1 cellular context compared by ENCODE assay signal in the genomic region with DNA sequence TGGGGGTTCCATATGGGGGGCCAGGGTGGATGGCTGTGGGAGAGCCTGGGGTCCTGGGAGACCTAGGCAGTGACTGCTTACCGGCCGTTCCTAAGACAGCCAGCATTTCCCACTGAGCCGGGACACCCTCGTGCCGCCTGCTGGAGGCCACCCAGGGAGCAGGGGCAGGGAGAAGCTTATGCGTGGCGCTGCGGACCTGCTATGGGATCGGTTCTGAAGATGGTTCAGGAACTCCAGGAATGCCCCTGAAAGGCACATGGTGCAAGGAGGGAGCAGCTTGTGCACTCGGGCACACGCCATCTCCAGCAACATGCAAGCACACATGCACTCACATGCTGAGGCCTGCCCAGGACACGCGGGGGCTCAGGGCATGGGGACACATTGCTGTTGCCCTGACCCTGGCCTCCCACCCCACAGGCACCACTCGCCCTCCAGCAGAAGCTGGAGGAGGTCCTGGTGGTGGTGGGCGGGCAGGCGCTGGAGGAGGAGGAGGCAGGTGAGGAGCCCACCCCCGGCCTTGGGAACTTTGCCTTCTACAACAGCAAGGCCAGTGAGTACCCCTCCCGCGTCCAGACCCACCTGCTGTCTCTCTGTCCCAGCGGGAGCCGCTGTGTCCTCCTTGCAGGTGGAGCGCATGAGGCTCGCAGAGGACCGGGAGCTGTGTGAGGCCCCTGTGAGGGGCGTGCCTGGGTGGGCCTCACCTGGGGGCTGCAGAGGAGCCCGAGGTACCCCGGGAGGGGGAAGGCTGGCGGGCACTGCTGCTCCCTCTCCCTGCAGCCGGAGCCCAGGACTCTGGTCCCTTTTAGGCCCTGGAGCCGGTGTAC.
TF ChIP-seq lines count a peak whose summit lies in the region.

No MANE protein-coding gene starts in this region.

TF ChIP-seq in A549, 52 proteins besides CTCF, POLR2A, EP300 and RAD21 (continued from another document):
- TF ChIP-seq, protein P1, sequence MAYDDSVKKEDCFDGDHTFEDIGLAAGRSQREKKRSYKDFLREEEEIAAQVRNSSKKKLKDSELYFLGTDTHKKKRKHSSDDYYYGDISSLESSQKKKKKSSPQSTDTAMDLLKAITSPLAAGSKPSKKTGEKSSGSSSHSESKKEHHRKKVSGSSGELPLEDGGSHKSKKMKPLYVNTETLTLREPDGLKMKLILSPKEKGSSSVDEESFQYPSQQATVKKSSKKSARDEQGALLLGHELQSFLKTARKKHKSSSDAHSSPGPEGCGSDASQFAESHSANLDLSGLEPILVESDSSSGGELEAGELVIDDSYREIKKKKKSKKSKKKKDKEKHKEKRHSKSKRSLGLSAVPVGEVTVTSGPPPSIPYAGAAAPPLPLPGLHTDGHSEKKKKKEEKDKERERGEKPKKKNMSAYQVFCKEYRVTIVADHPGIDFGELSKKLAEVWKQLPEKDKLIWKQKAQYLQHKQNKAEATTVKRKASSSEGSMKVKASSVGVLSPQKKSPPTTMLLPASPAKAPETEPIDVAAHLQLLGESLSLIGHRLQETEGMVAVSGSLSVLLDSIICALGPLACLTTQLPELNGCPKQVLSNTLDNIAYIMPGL (CRISPR knock-in tag; IDR thresholded peaks at IDR 0.05; ENCODE audit: borderline replicate concordance), result no peak
- no peak for TF ChIP-seq PHF8 (IDR thresholded peaks at IDR 0.05; ENCODE audit: borderline replicate concordance, low read depth)
- TF ChIP-seq HDAC2 (IDR thresholded peaks at IDR 0.05), result no peak
- no peak for TF ChIP-seq HOXB5 (CRISPR knock-in tag; IDR thresholded peaks at IDR 0.05)
- TF ChIP-seq, protein P2, sequence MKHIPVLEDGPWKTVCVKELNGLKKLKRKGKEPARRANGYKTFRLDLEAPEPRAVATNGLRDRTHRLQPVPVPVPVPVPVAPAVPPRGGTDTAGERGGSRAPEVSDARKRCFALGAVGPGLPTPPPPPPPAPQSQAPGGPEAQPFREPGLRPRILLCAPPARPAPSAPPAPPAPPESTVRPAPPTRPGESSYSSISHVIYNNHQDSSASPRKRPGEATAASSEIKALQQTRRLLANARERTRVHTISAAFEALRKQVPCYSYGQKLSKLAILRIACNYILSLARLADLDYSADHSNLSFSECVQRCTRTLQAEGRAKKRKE (CRISPR knock-in tag; IDR thresholded peaks at IDR 0.05; ENCODE audit: low read depth), result no peak
